Comparison of ENCODE assay signal across 1 cellular context in the genomic region with DNA sequence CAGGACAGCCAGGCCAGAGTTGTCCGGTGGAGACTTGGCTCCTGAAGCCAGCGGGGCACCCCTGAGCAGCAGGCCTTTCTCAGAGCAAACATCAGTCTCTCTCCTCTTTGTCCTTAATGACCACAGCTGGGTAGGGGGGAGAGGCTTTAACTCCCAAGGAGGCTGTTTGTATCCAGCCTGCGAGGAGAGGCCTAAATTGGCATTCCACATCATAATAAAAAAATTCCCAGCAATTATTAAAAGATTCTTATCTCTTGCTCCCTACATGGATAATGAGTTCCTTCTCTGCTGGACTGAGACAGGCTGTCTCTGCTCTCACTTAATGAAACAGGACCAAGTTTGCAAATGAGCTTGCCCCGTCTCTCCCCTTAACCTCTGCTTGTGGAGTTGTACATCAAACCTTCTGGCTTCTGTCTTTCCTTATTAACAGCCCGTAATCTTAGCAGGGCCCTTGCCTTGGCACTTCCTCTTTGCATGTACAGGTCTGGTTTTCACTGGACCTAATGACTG.
TF ChIP-seq lines count a peak whose summit lies in the region.

No MANE protein-coding gene starts in this region.

TF ChIP-seq in HepG2, 621 proteins besides CTCF, POLR2A, EP300 and RAD21 (continued from another document):
- TF ChIP-seq, protein P1, sequence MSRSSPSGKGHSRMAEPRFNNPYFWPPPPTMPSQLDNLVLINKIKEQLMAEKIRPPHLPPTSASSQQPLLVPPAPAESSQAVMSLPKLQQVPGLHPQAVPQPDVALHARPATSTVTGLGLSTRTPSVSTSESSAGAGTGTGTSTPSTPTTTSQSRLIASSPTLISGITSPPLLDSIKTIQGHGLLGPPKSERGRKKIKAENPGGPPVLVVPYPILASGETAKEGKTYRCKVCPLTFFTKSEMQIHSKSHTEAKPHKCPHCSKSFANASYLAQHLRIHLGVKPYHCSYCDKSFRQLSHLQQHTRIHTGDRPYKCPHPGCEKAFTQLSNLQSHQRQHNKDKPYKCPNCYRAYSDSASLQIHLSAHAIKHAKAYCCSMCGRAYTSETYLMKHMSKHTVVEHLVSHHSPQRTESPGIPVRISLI (CRISPR knock-in tag; IDR thresholded peaks at IDR 0.05; ENCODE audit: borderline replicate concordance): no peak
- TF ChIP-seq KAT2B (IDR thresholded peaks at IDR 0.05; ENCODE audit: borderline replicate concordance, low read depth, low read length): no peak
- TF ChIP-seq ZNF574 (CRISPR knock-in tag; IDR thresholded peaks at IDR 0.05): no peak
- TF ChIP-seq ZNF557 (CRISPR knock-in tag; IDR thresholded peaks at IDR 0.05): no peak
- no peak for TF ChIP-seq CC2D1A (CRISPR knock-in tag; IDR thresholded peaks at IDR 0.05)
- TF ChIP-seq GATA4 (IDR thresholded peaks at IDR 0.05; ENCODE audit: borderline replicate concordance, low read depth): no peak
- TF ChIP-seq, protein P2, sequence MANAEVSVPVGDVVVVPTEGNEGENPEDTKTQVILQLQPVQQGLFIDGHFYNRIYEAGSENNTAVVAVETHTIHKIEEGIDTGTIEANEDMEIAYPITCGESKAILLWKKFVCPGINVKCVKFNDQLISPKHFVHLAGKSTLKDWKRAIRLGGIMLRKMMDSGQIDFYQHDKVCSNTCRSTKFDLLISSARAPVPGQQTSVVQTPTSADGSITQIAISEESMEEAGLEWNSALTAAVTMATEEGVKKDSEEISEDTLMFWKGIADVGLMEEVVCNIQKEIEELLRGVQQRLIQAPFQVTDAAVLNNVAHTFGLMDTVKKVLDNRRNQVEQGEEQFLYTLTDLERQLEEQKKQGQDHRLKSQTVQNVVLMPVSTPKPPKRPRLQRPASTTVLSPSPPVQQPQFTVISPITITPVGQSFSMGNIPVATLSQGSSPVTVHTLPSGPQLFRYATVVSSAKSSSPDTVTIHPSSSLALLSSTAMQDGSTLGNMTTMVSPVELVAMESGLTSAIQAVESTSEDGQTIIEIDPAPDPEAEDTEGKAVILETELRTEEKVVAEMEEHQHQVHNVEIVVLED (CRISPR knock-in tag; IDR thresholded peaks at IDR 0.05; ENCODE audit: borderline replicate concordance): no peak
- TF ChIP-seq REL (CRISPR knock-in tag; conservative IDR thresholded peaks at IDR 0.05): no peak
